ENCODE assay signal across 13 cellular contexts in the genomic region with DNA sequence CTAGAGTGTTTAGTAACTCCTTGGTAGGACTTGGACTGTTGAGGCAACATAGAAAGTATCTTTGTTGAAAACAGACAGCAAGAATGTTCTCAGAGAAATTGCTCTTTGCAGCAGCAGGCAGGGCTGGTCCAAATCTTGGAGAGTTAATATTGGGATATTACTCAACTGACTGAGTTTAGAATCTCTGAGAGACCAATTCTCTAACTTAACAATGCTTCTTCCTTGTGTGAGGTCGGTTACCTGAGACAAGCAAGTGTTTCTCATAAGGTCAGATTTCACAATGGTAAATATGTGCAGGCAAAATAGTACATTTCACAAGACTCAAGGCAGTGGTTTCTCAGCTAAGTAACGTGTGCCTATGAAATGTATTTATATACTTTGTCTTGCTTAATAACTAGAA. TPM values are rescaled to one million over a fixed set of nuclear protein-coding genes. Genes with fewer than 3 reads are reported as not detected.
DNase-seq lines count a peak whose midpoint lies in the region; ATAC-seq and TF ChIP-seq lines count a peak whose summit lies in the region.
"Had no signal": no experiment of that assay in that cellular context is flagged by ENCODE, and none has a peak within 500 bp of the region (broad histone marks: within the 10 kb centered on the region; RNA-seq: fewer than 3 reads in every experiment).

No MANE protein-coding gene starts in this region.

- TF ChIP-seq CTCF in gastrocnemius medialis (IDR thresholded peaks at IDR 0.05 in 4 of 5, conservative IDR thresholded peaks at IDR 0.05 in 1 of 5), result no peak

- peak; percentile 42 for DNase-seq in MV-4-11 (lab: John Stamatoyannopoulos, UW)
- peak; percentile 35 for DNase-seq in astrocyte of the hippocampus (ENCODE audit: low read depth, low spot score)
- DNase-seq in right cardiac atrium, result no peak
- no peak for DNase-seq in gastrocnemius medialis
- no peak for DNase-seq in SHP77 (lab: John Stamatoyannopoulos, UW)
- DNase-seq: activated effector memory CD4-positive, alpha-beta T cell treated with Interleukin-2 at 50 U/mL for 16 hours; DMS153; HFFc6; WERI-Rb-1 had no signal

- intact Hi-C loops in right cardiac atrium (cut with DNase I), result no loop called here
- intact Hi-C loops in gastrocnemius medialis (cut with DNase I; ENCODE audit: low total_unique reads), result no loop called here

- H3K27ac ChIP-seq in right cardiac atrium (ENCODE audit: low read length) (no peak overlapping the region), gastrocnemius medialis (peak overlapping the region; percentile 75 to 85 (median 84))
- H3K27ac ChIP-seq: WERI-Rb-1 had no signal

- H3K9me3 ChIP-seq in right cardiac atrium (ENCODE audit: control insufficient read depth, low read length), result no peaks in the 10 kb centered on the region
- H3K9me3 ChIP-seq in gastrocnemius medialis, result no peaks in the 10 kb centered on the region

- in situ Hi-C loops in gastrocnemius medialis (cut with MboI; ENCODE audit: low sequenced_read_pairs in 4 of 4), result no loop called here

- H3K27me3 ChIP-seq in right cardiac atrium (ENCODE audit: control insufficient read depth, insufficient read depth), result no peaks in the 10 kb centered on the region
- no peaks in the 10 kb centered on the region for H3K27me3 ChIP-seq in gastrocnemius medialis

- TF ChIP-seq POLR2A in gastrocnemius medialis (IDR thresholded peaks at IDR 0.05), result no peak

- ATAC-seq in right cardiac atrium, result no peak
- ATAC-seq in gastrocnemius medialis, result peak; percentile 79 to 90
- ATAC-seq in HG03460 (IDR thresholded peaks at IDR 0.05; ENCODE audit: unreplicated experiment), result no peak
- no peak for ATAC-seq in GM21528 (IDR thresholded peaks at IDR 0.05; ENCODE audit: low FRiP score, unreplicated experiment)
- no peak for ATAC-seq in HG02981 (IDR thresholded peaks at IDR 0.05; ENCODE audit: unreplicated experiment)
- ATAC-seq: esophagus mucosa had no signal

- H3K36me3 ChIP-seq in gastrocnemius medialis, result no peaks in the 10 kb centered on the region
- H3K36me3 ChIP-seq: WERI-Rb-1 had no signal

- H3K4me1 ChIP-seq in right cardiac atrium (ENCODE audit: control insufficient read depth, insufficient read depth, low read length) (peaks cover 8% of the 10 kb centered on the region), gastrocnemius medialis (peaks cover 58 to 62% of the 10 kb centered on the region in 2 donors)

- peak overlapping the region; percentile 21 for H3K4me3 ChIP-seq in right cardiac atrium (ENCODE audit: low read length)
- peak overlapping the region in 3 of 4 donors; percentile 49 to 63 (median 59) for H3K4me3 ChIP-seq in gastrocnemius medialis

- WGBS in right cardiac atrium, result 42% methylated on average over 2 of the region's 2 CpGs

RNA-seq across cellular contexts. Expression of a gene that starts 1.2 kb away (rescaled TPM):
- total RNA-seq in right cardiac atrium (10 to 100 TPM; 34.7 to 53.7 (median 44.0) TPM), gastrocnemius medialis (100 to 1,000 TPM in 1 of 4 donors, 10 to 100 TPM in 3; 36.8 to 325 (median 85.6) TPM)
- polyA plus RNA-seq in right cardiac atrium, result 61.0 TPM

Comparison
In these comparisons a context has a peak if more than half of its experiments do, and no peak if none do; other contexts are left out.
1. DNase-seq: peak in MV-4-11 (single experiment) and astrocyte of the hippocampus (single experiment); none in right cardiac atrium (0 of 3), gastrocnemius medialis (0 of 2) and SHP77 (0 of 2).
2. ATAC-seq: peak in gastrocnemius medialis (2 of 2); none in right cardiac atrium (0 of 2), HG03460 (single experiment), GM21528 (single experiment) and HG02981 (single experiment).